14 cellular contexts compared by ENCODE assay signal in the genomic region with DNA sequence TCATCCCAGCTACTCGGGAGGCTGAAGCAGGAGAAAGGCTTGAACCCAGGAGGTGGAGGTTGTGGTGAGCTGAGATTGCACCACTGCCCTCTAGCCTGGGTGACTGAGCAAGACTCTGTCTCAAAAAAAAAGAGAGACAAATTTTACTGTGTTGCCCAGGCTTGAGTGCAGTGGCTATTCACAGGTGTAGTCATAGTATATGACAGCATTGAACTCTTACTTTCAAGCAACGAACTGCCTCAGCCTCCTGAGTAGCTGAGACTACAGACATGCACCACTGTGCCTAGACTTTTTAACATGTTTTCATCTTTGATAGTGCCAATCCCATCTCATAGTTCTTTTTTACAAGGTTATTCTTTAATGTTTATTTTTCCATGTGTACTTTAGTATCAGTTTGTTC.
"Had no signal": no experiment of that assay in that cellular context is flagged by ENCODE, and none has a peak within 500 bp of the region (broad histone marks: within the 10 kb centered on the region; RNA-seq: fewer than 3 reads in every experiment).

No MANE protein-coding gene starts in this region.

- H3K36me3 ChIP-seq: breast epithelium, upper lobe of right lung had no signal

- H3K4me1 ChIP-seq: breast epithelium had no signal

- H3K4me1 Mint-ChIP-seq: nephron had no signal

- H3K27me3 Mint-ChIP-seq: activated CD4-positive, alpha-beta memory T cell treated with anti-CD3 and anti-CD28 coated beads, Interleukin-2, amount 10 ng/mL, durations not matched to agents 7 days and 5 days; activated naive CD8-positive, alpha-beta T cell; memory B cell had no signal

- H3K27ac ChIP-seq: breast epithelium, esophagus squamous epithelium, upper lobe of right lung had no signal

- H3K4me3 ChIP-seq: breast epithelium, esophagus squamous epithelium, upper lobe of right lung had no signal

- DNase-seq: activated CD4-positive, alpha-beta memory T cell treated with anti-CD3 and anti-CD28 coated beads, Interleukin-2, amount 10 ng/mL, durations not matched to agents 7 days and 5 days; anterior cingulate cortex; esophagus squamous epithelium; foreskin fibroblast; head of caudate nucleus; left cardiac atrium; stimulated activated CD4-positive, alpha-beta T cell treated with anti-CD3 and anti-CD28 coated beads, Interleukin-12 subunit alpha, Interleukin-12 subunit beta, amount 100 ng/mL, for 4 hours; stimulated activated naive CD4-positive, alpha-beta T cell treated with Interleukin-2 at 50 U/mL for 16 hours; upper lobe of right lung had no signal

- H3K27ac Mint-ChIP-seq: activated CD4-positive, alpha-beta memory T cell treated with anti-CD3 and anti-CD28 coated beads, Interleukin-2, amount 10 ng/mL, durations not matched to agents 7 days and 5 days; activated naive CD8-positive, alpha-beta T cell; activated T-helper 2 cell treated with anti-CD3 and anti-CD28 coated beads, Interferon-gamma antibody, Interleukin-2, Interleukin-4, amounts not matched to agents 10 μg/mL and 5 μg/mL and 100 μg/mL, durations not matched to agents 14 hours and 24 hours and 36 hours; memory B cell; nephron had no signal

- H3K27me3 ChIP-seq: breast epithelium, esophagus squamous epithelium, upper lobe of right lung had no signal

- H3K9me3 Mint-ChIP-seq: activated CD4-positive, alpha-beta memory T cell treated with anti-CD3 and anti-CD28 coated beads, Interleukin-2, amount 10 ng/mL, durations not matched to agents 7 days and 5 days; activated T-helper 2 cell treated with anti-CD3 and anti-CD28 coated beads, Interferon-gamma antibody, Interleukin-2, Interleukin-4, amounts not matched to agents 10 μg/mL and 5 μg/mL and 100 μg/mL, durations not matched to agents 14 hours and 24 hours and 36 hours; memory B cell had no signal

- H3K9me3 ChIP-seq: breast epithelium, upper lobe of right lung had no signal

- ATAC-seq: left cardiac atrium, upper lobe of right lung had no signal

- H3K4me3 Mint-ChIP-seq: activated CD4-positive, alpha-beta memory T cell treated with anti-CD3 and anti-CD28 coated beads, Interleukin-2, amount 10 ng/mL, durations not matched to agents 7 days and 5 days; activated naive CD8-positive, alpha-beta T cell; memory B cell; nephron had no signal
